In the genomic region with DNA sequence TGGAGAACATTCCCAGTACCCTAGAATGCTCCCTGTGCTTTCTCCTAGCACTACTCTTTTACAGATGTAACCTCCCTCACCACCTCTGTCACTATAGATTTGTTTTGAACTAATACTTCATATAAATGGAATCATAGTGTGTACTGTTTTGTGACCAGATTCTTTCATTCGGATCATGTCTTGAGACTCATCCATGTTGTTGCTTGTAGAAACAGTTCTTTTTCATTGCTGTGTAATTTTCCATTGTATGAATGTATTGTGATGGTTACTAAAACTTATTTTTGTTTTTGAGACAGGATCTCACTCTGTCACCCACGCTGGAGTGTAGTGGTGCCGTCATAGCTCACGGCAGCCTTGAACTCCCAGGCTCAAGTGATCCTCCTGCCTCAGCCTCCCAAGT, we compare ENCODE assay signal across 25 cellular contexts.
"Had no signal": no experiment of that assay in that cellular context is flagged by ENCODE, and none has a peak within 500 bp of the region (broad histone marks: within the 10 kb centered on the region; RNA-seq: fewer than 3 reads in every experiment).

No MANE protein-coding gene starts in this region.

- H3K4me3 ChIP-seq: heart left ventricle, left lung, lower lobe of right lung, mucosa of descending colon, neural progenitor cell, psoas muscle, right atrium auricular region, thoracic aorta had no signal

- H3K27ac Mint-ChIP-seq: activated CD4-positive, alpha-beta memory T cell treated with anti-CD3 and anti-CD28 coated beads for 36 hours; activated CD4-positive, alpha-beta T cell treated with anti-CD3 and anti-CD28 coated beads, Interleukin-2, amount 10 ng/mL, durations not matched to agents 24 days and 14 days; activated naive CD4-positive, alpha-beta T cell treated with anti-CD3 and anti-CD28 coated beads, Interleukin-2, amount 10 ng/mL, durations not matched to agents 7 days and 5 days; activated naive CD8-positive, alpha-beta T cell treated with anti-CD3 and anti-CD28 coated beads, Interleukin-2, amount 10 ng/mL, durations not matched to agents 7 days and 5 days; neural progenitor cell had no signal

- H3K4me3 Mint-ChIP-seq: activated CD4-positive, alpha-beta memory T cell treated with anti-CD3 and anti-CD28 coated beads for 36 hours; activated naive CD4-positive, alpha-beta T cell treated with anti-CD3 and anti-CD28 coated beads, Interleukin-2, amount 10 ng/mL, durations not matched to agents 7 days and 5 days; activated naive CD8-positive, alpha-beta T cell treated with anti-CD3 and anti-CD28 coated beads, Interleukin-2, amount 10 ng/mL, durations not matched to agents 7 days and 5 days had no signal

- H3K27me3 Mint-ChIP-seq: activated CD4-positive, alpha-beta memory T cell treated with anti-CD3 and anti-CD28 coated beads for 36 hours; activated CD4-positive, alpha-beta T cell treated with anti-CD3 and anti-CD28 coated beads, Interleukin-2, amount 10 ng/mL, durations not matched to agents 24 days and 14 days; activated naive CD4-positive, alpha-beta T cell treated with anti-CD3 and anti-CD28 coated beads, Interleukin-2, amount 10 ng/mL, durations not matched to agents 7 days and 5 days; activated naive CD8-positive, alpha-beta T cell treated with anti-CD3 and anti-CD28 coated beads, Interleukin-2, amount 10 ng/mL, durations not matched to agents 7 days and 5 days had no signal

- H3K36me3 ChIP-seq: lower lobe of right lung, neural progenitor cell, right atrium auricular region had no signal

- H3K9me3 ChIP-seq: heart left ventricle, left lung, lower lobe of right lung, mucosa of descending colon, psoas muscle, right atrium auricular region, thoracic aorta had no signal

- H3K9me3 Mint-ChIP-seq: activated CD4-positive, alpha-beta memory T cell treated with anti-CD3 and anti-CD28 coated beads for 36 hours; activated CD4-positive, alpha-beta T cell treated with anti-CD3 and anti-CD28 coated beads, Interleukin-2, amount 10 ng/mL, durations not matched to agents 24 days and 14 days; activated naive CD4-positive, alpha-beta T cell treated with anti-CD3 and anti-CD28 coated beads, Interleukin-2, amount 10 ng/mL, durations not matched to agents 7 days and 5 days; activated naive CD8-positive, alpha-beta T cell treated with anti-CD3 and anti-CD28 coated beads, Interleukin-2, amount 10 ng/mL, durations not matched to agents 7 days and 5 days; neural progenitor cell had no signal

- DNase-seq: activated CD4-positive, alpha-beta memory T cell treated with anti-CD3 and anti-CD28 coated beads for 36 hours; activated CD4-positive, alpha-beta T cell treated with anti-CD3 and anti-CD28 coated beads, Interleukin-2, amount 10 ng/mL, durations not matched to agents 24 days and 14 days; activated CD4-positive, CD25-positive, alpha-beta regulatory T cell treated with anti-CD3 and anti-CD28 coated beads, Interleukin-2, amount 50 U/mL, for 72 hours; activated CD8-positive, alpha-beta memory T cell treated with anti-CD3 and anti-CD28 coated beads, Interleukin-2, amount 50 U/mL, for 4 hours; activated gamma-delta T cell; activated naive CD4-positive, alpha-beta T cell treated with anti-CD3 and anti-CD28 coated beads, Interleukin-2, amount 10 ng/mL, durations not matched to agents 7 days and 5 days; activated naive CD8-positive, alpha-beta T cell treated with anti-CD3 and anti-CD28 coated beads, Interleukin-2, amount 10 ng/mL, durations not matched to agents 7 days and 5 days; activated T-cell treated with anti-CD3 and anti-CD28 coated beads, Interleukin-2, amount 50 U/mL, for 1 hour; central memory CD4-positive, alpha-beta T cell; foreskin fibroblast; heart left ventricle; left lung; lower lobe of right lung; mesendoderm; mucosa of descending colon; occipital lobe; psoas muscle; stimulated activated naive CD8-positive, alpha-beta T cell treated with anti-CD3 and anti-CD28 coated beads, Interleukin-15, Interleukin-2, amounts not matched to agents 100 U/mL and 50 U/mL, for 24 hours; T-helper 2 cell; trophoblast cell had no signal

- H3K9ac ChIP-seq: neural progenitor cell, parathyroid adenoma had no signal

- H3K27me3 ChIP-seq: heart left ventricle, left lung, right atrium auricular region had no signal

- H3K4me1 ChIP-seq: parathyroid adenoma had no signal

- ATAC-seq: esophagus mucosa; heart left ventricle; left lung; lower lobe of right lung; mucosa of descending colon; psoas muscle; stimulated activated naive CD8-positive, alpha-beta T cell treated with anti-CD3 and anti-CD28 coated beads, Interleukin-15, Interleukin-2, amounts not matched to agents 100 U/mL and 50 U/mL, for 24 hours had no signal

- H2AFZ ChIP-seq: neural progenitor cell, parathyroid adenoma had no signal

- H3K79me2 ChIP-seq: parathyroid adenoma had no signal

- H3K4me2 ChIP-seq: neural progenitor cell had no signal

- H3K27ac ChIP-seq: heart left ventricle, left lung, lower lobe of right lung, neural progenitor cell, parathyroid adenoma, psoas muscle, right atrium auricular region, thoracic aorta had no signal
